ENCODE assay signal across 22 cellular contexts in genomic region chr20:60528141-60528540, GRCh38.
"Had no signal": no experiment of that assay in that cellular context is flagged by ENCODE, and none has a peak within 500 bp of the region (broad histone marks: within the 10 kb centered on the region; RNA-seq: fewer than 3 reads in every experiment).

No MANE protein-coding gene starts in this region.

- H3K27me3 ChIP-seq: heart left ventricle, sigmoid colon had no signal

- H3K27me3 Mint-ChIP-seq: stimulated activated naive B cell treated with anti-CD40 and anti-IgM and Interleukin-4, amounts not matched to agents 10 μg/mL and 1 μg/mL and 100 μg/mL, for 72 hours had no signal

- H3K27ac Mint-ChIP-seq: naive B cell; nephron; stimulated activated naive B cell treated with anti-CD40 and anti-IgM and Interleukin-4, amounts not matched to agents 10 μg/mL and 1 μg/mL and 100 μg/mL, for 72 hours; stimulated activated naive CD8-positive, alpha-beta T cell treated with anti-CD3 and anti-CD28 coated beads, Interleukin-15, amount 100 ng/mL, for 72 hours had no signal

- DNase-seq: effector memory CD4-positive, alpha-beta T cell; heart left ventricle; hippocampal formation; left colon; mesenchymal stem cell; naive B cell; psoas muscle; retina; sigmoid colon; stimulated activated CD4-positive, alpha-beta T cell treated with anti-CD3 and anti-CD28 coated beads, Interleukin-2, amount 100 ng/mL, for 24 hours; stimulated activated CD4-positive, alpha-beta T cell treated with anti-CD3 and anti-CD28 coated beads, Interleukin-4, amount 100 ng/mL, for 4 hours; stimulated activated naive B cell treated with anti-CD40 and anti-IgM and Interleukin-4, amounts not matched to agents 10 μg/mL and 1 μg/mL and 100 μg/mL, for 72 hours; stimulated activated naive CD8-positive, alpha-beta T cell treated with anti-CD3 and anti-CD28 coated beads, Interleukin-15, amount 100 ng/mL, for 72 hours; trophoblast cell had no signal

- H3K9me3 ChIP-seq: heart left ventricle, psoas muscle, sigmoid colon, thoracic aorta had no signal

- ATAC-seq: esophagus mucosa; left colon; psoas muscle; stimulated activated naive B cell treated with anti-CD40 and anti-IgM and Interleukin-4, amounts not matched to agents 10 μg/mL and 1 μg/mL and 100 μg/mL, for 72 hours; stimulated activated naive CD8-positive, alpha-beta T cell treated with anti-CD3 and anti-CD28 coated beads, Interleukin-15, amount 100 ng/mL, for 72 hours had no signal

- H3K4me3 Mint-ChIP-seq: naive B cell; nephron; stimulated activated naive B cell treated with anti-CD40 and anti-IgM and Interleukin-4, amounts not matched to agents 10 μg/mL and 1 μg/mL and 100 μg/mL, for 72 hours; stimulated activated naive CD8-positive, alpha-beta T cell treated with anti-CD3 and anti-CD28 coated beads, Interleukin-15, amount 100 ng/mL, for 72 hours had no signal

- H3K36me3 ChIP-seq: heart left ventricle, sigmoid colon, thoracic aorta had no signal

- H3K4me1 ChIP-seq: heart left ventricle, psoas muscle, sigmoid colon had no signal

- H3K4me1 Mint-ChIP-seq: naive B cell; stimulated activated naive B cell treated with anti-CD40 and anti-IgM and Interleukin-4, amounts not matched to agents 10 μg/mL and 1 μg/mL and 100 μg/mL, for 72 hours; stimulated activated naive CD8-positive, alpha-beta T cell treated with anti-CD3 and anti-CD28 coated beads, Interleukin-15, amount 100 ng/mL, for 72 hours had no signal

- H3K36me3 Mint-ChIP-seq: stimulated activated naive B cell treated with anti-CD40 and anti-IgM and Interleukin-4, amounts not matched to agents 10 μg/mL and 1 μg/mL and 100 μg/mL, for 72 hours had no signal

- FAIRE-seq: endometrium, frontal cortex, urothelium cell line had no signal

- H3K4me3 ChIP-seq: heart left ventricle, lung, psoas muscle, sigmoid colon, skin epidermis, thoracic aorta had no signal

- H3K27ac ChIP-seq: heart left ventricle, psoas muscle, sigmoid colon, skin epidermis, thoracic aorta had no signal
